8 cellular contexts compared by ENCODE assay signal in the genomic region with DNA sequence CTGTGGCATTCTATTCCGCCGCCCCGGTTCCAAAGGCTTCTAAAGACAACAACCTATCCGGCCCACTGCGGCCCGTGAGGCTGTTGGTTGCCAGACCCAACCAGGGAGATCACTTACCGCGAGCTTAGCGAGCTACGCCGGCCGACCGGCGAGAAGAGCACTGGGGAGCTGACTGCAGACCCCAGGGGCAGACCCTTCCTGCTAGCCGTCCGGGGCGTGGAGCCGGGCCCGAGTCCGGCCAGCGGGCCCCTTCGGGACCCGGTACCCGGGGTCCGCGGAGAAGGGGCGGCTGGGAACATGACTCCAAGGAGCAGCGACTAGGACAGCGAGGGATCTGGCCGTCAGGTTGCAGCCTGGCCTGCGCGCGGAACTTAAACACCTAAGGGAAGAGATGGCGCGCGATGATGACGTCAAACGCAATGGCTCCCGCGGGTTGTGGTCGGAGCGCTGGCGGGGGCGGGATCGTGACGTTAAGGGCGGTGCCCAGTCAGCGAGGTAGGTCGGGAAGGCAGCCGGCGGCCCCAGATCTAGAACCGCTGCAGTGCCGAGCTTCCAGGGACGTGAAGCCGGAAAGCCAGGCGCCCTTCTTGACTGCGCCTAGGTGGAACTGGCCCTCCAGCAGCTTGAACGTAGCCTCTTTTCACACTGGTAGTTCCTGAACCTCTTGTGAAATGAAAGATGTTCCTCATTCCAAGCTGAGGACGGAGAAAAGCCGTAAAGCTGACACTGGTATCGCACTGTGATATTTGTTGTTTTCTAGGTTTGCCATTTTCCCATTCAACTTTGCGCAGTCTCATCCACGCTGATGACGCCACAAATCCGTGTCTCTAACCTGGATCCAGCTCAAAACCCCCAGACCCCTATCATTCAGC. TPM values are rescaled to one million over a fixed set of nuclear protein-coding genes. Genes with fewer than 3 reads are reported as not detected.
DNase-seq lines count a peak whose midpoint lies in the region; ATAC-seq and TF ChIP-seq lines count a peak whose summit lies in the region.

Gene NUP133, minus strand, starts transcription at position 391 of the 872 bp plus-strand sequence. Its CDS starts 92 bp downstream, at position 299.

- peak within 1 kb of the TSS; percentile 89 for H3K4me3 Mint-ChIP-seq in T-helper 17 cell

- under 1% methylated on average over 65 of the region's 65 CpGs for WGBS in prostate gland
- under 1% methylated on average over 65 of the region's 65 CpGs for WGBS in urinary bladder

- H3K27ac ChIP-seq in left ventricle myocardium inferior (replicated peaks) (peak within 1 kb of the TSS; percentile 97), prostate gland (peak within 1 kb of the TSS; percentile 88 to 91), urinary bladder (ENCODE audit: low read depth) (peak within 1 kb of the TSS; percentile 93)

- H3K4me3 ChIP-seq in left ventricle myocardium inferior (peak within 1 kb of the TSS; percentile 96), prostate gland (peak within 1 kb of the TSS; percentile 85 to 97), urinary bladder (ENCODE audit: low read depth, low read length) (peak within 1 kb of the TSS; percentile 75)

- peak; percentile 97 for TF ChIP-seq POLR2A in GM15510 (IDR thresholded peaks at IDR 0.05; ENCODE audit: borderline replicate concordance, extremely low read depth, insufficient read length)
- TF ChIP-seq POLR2A in prostate gland (IDR thresholded peaks at IDR 0.05), result peak; percentile 97

- intact Hi-C loops in left ventricle myocardium inferior (cut with micrococcal nuclease) (no loop called here), prostate gland (cut with DNase I) (no loop called here)

- H3K27me3 Mint-ChIP-seq in T-helper 17 cell, result peaks cover 4% of the 10 kb centered on the region

- peak; percentile 97 for DNase-seq in NCI-H1694 treated with DMSO at 0.1 percent for 48 hours (lab: John Stamatoyannopoulos, UW)
- peak; percentile 92 to 95 (median 94) for DNase-seq in T-helper 17 cell
- peak; percentile 20 to 99 (median 92) for DNase-seq in amygdala (lab: John Stamatoyannopoulos, UW)
- DNase-seq in left ventricle myocardium inferior, result peak; percentile 100
- peak; percentile 100 for DNase-seq in prostate gland (ENCODE audit: low spot score)

- no peak for TF ChIP-seq CTCF in left ventricle myocardium inferior (IDR thresholded peaks at IDR 0.05; ENCODE audit: borderline replicate concordance)
- TF ChIP-seq CTCF in prostate gland (IDR thresholded peaks at IDR 0.05), result peak in 1 of 4 experiments; percentile 22

- peaks cover 13% of the 10 kb centered on the region for H3K36me3 ChIP-seq in left ventricle myocardium inferior
- no peaks in the 10 kb centered on the region for H3K36me3 ChIP-seq in prostate gland
- H3K36me3 ChIP-seq in urinary bladder (ENCODE audit: insufficient read depth), result no peaks in the 10 kb centered on the region

- H3K9me3 ChIP-seq in T-helper 17 cell (ENCODE audit: control insufficient read depth, low read length, poor library complexity, severe bottlenecking) (no peaks in the 10 kb centered on the region), left ventricle myocardium inferior (replicated peaks) (no peaks in the 10 kb centered on the region), prostate gland (no peaks in the 10 kb centered on the region)

- no peaks in the 10 kb centered on the region for H3K36me3 Mint-ChIP-seq in T-helper 17 cell (ENCODE audit: low read depth)

- peak; percentile 93 for ATAC-seq in HG02885 (IDR thresholded peaks at IDR 0.05; ENCODE audit: poor library complexity, unreplicated experiment)
- peak; percentile 96 for ATAC-seq in T-helper 17 cell

- H3K27me3 ChIP-seq in left ventricle myocardium inferior (ENCODE audit: low read depth) (no peaks in the 10 kb centered on the region), prostate gland (replicated peaks; ENCODE audit: insufficient read depth) (no peaks in the 10 kb centered on the region)

- peaks cover 30% of the 10 kb centered on the region for H3K4me1 ChIP-seq in left ventricle myocardium inferior
- peaks cover 6% of the 10 kb centered on the region for H3K4me1 ChIP-seq in prostate gland (replicated peaks)
- H3K4me1 ChIP-seq in urinary bladder (ENCODE audit: insufficient read depth), result no peaks in the 10 kb centered on the region

- peak within 1 kb of the TSS; percentile 97 for H3K27ac Mint-ChIP-seq in T-helper 17 cell

- H3K4me1 Mint-ChIP-seq in T-helper 17 cell, result peaks cover 19% of the 10 kb centered on the region

RNA-seq across cellular contexts. Expression of gene NUP133, which starts in this region (rescaled TPM):
- total RNA-seq in T-helper 17 cell, result 10 to 100 TPM; 26.0 to 35.9 TPM
- 31.3 TPM for total RNA-seq in left ventricle myocardium inferior
- total RNA-seq in prostate gland, result 10 to 100 TPM; 26.3 to 36.4 TPM
- 50.2 TPM for total RNA-seq in urinary bladder
- 18.5 TPM for polyA plus RNA-seq in urinary bladder

Comparison
In these comparisons a context has a peak if more than half of its experiments do, and no peak if none do; other contexts are left out.
1. Peak in every context shown above with its lines: DNase-seq, ATAC-seq, H3K4me3 ChIP-seq and H3K27ac ChIP-seq.